Comparison of ENCODE assay signal across 22 cellular contexts in the genomic region with DNA sequence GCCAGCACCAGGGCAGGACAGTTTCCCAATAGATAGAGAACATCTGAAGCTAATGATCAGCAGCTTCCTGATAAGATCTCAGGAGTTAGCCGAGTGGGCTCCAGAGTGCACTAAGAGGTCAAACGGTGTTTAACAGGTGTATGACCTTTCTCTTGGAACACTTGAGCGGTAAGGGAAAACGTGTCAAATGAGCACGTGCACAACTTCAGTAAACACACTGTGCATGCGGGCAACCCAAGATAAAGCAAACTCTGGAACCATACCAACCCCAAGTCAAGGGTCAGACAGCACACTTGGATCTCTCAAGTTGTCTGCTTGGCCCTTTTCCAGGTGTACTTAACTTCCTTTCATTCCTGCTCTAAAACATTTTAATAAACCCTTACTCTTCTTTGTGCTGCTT.
"Had no signal": no experiment of that assay in that cellular context is flagged by ENCODE, and none has a peak within 500 bp of the region (broad histone marks: within the 10 kb centered on the region; RNA-seq: fewer than 3 reads in every experiment).

No MANE protein-coding gene starts in this region.

- H3K27ac ChIP-seq: Peyer's patch had no signal

- H3K36me3 ChIP-seq: Peyer's patch had no signal

- H3K4me3 ChIP-seq: K562, Peyer's patch had no signal

- H3K27me3 ChIP-seq: Peyer's patch had no signal

- H3K4me1 ChIP-seq: Peyer's patch had no signal

- DNase-seq: activated B cell treated with CpG ODN at 0.5 μM for 24 hours; activated CD4-positive, alpha-beta T cell treated with anti-CD3 and anti-CD28 coated beads for 1 hour; activated CD4-positive, alpha-beta T cell treated with anti-CD3 and anti-CD28 coated beads, Interleukin-2, amount 10 ng/mL, durations not matched to agents 24 days and 14 days; activated CD4-positive, alpha-beta T cell treated with anti-CD3 and anti-CD28 coated beads, Interleukin-2, amount 50 U/mL, for 48 hours; activated CD8-positive, alpha-beta memory T cell treated with anti-CD3 and anti-CD28 coated beads, Interleukin-2, amount 10 ng/mL, durations not matched to agents 7 days and 5 days; activated effector memory CD4-positive, alpha-beta T cell treated with anti-CD3 and anti-CD28 coated beads, Interleukin-2, amount 50 U/mL, for 16 hours; activated naive CD4-positive, alpha-beta T cell treated with Interleukin-2 at 50 U/mL for 16 hours; activated naive CD8-positive, alpha-beta T cell treated with anti-CD3 and anti-CD28 coated beads, Interleukin-2, amount 50 U/mL, for 24 hours; activated T-cell treated with anti-CD3 and anti-CD28 coated beads, Interleukin-2, amount 50 U/mL, for 4 hours; amniotic stem cell; Karpas-422; NCI-H1105 treated with DMSO at 0.1 percent for 48 hours; NCI-H1436 treated with DMSO at 0.1 percent for 48 hours; NCI-H187 treated with DMSO at 0.1 percent for 48 hours; NCI-H2171; NCI-H226; NCI-H526; Peyer's patch; SHP77; T-helper 17 cell; T-helper 9 cell had no signal

- H3K9me3 ChIP-seq: Peyer's patch had no signal
